Comparison of ENCODE assay signal across 14 cellular contexts in genomic region chr2:188892632-188893031, GRCh38.
"Had no signal": no experiment of that assay in that cellular context is flagged by ENCODE, and none has a peak within 500 bp of the region (broad histone marks: within the 10 kb centered on the region; RNA-seq: fewer than 3 reads in every experiment).

No MANE protein-coding gene starts in this region.

- FAIRE-seq: urothelium cell line had no signal

- H3K36me3 ChIP-seq: brain microvascular endothelial cell had no signal

- DNase-seq: amygdala; brain microvascular endothelial cell; dorsolateral prefrontal cortex; mucosa of descending colon; stimulated activated CD4-positive, alpha-beta T cell treated with anti-CD3 and anti-CD28 coated beads, Interleukin-15, amount 100 ng/mL, for 24 hours; stimulated activated CD4-positive, alpha-beta T cell treated with anti-CD3 and anti-CD28 coated beads, Interleukin-4, amount 100 ng/mL, for 24 hours; testis had no signal

- H3K9me3 ChIP-seq: mucosa of descending colon, testis had no signal

- ATAC-seq: esophagus mucosa; mucosa of descending colon; natural killer cell treated with Interleukin-12 subunit alpha and Interleukin-12 subunit beta and Interleukin-15 and Interleukin-18, amount 100 ng/mL, for 72 hours had no signal

- H3K9me3 Mint-ChIP-seq: stimulated activated naive CD8-positive, alpha-beta T cell treated with anti-CD3 and anti-CD28 coated beads, Interleukin-15, Interleukin-2, amounts not matched to agents 100 ng/mL and 50 ng/mL, for 24 hours had no signal

- H3K4me3 ChIP-seq: dorsolateral prefrontal cortex, mucosa of descending colon, SK-N-MC, testis had no signal

- H3K27ac Mint-ChIP-seq: activated naive CD4-positive, alpha-beta T cell treated with anti-CD3 and anti-CD28 coated beads, Interleukin-2, amount 50 U/mL, for 24 hours; activated T-helper 2 cell treated with anti-CD3 and anti-CD28 coated beads, Interferon-gamma antibody, Interleukin-2, Interleukin-4, amounts not matched to agents 10 μg/mL and 5 μg/mL and 100 μg/mL, durations not matched to agents 14 hours and 24 hours and 36 hours; natural killer cell treated with Interleukin-12 subunit alpha and Interleukin-12 subunit beta and Interleukin-15 and Interleukin-18, amount 100 ng/mL, for 72 hours; stimulated activated naive CD8-positive, alpha-beta T cell treated with anti-CD3 and anti-CD28 coated beads, Interleukin-15, Interleukin-2, amounts not matched to agents 100 ng/mL and 50 ng/mL, for 24 hours had no signal

- H3K27ac ChIP-seq: brain microvascular endothelial cell, dorsolateral prefrontal cortex, SK-N-MC, testis had no signal

- H3K27me3 ChIP-seq: brain microvascular endothelial cell, dorsolateral prefrontal cortex, testis had no signal

- H3K4me3 Mint-ChIP-seq: activated naive CD4-positive, alpha-beta T cell treated with anti-CD3 and anti-CD28 coated beads, Interleukin-2, amount 50 U/mL, for 24 hours; natural killer cell treated with Interleukin-12 subunit alpha and Interleukin-12 subunit beta and Interleukin-15 and Interleukin-18, amount 100 ng/mL, for 72 hours; stimulated activated naive CD8-positive, alpha-beta T cell treated with anti-CD3 and anti-CD28 coated beads, Interleukin-15, Interleukin-2, amounts not matched to agents 100 ng/mL and 50 ng/mL, for 24 hours had no signal

- H3K36me3 Mint-ChIP-seq: activated naive CD4-positive, alpha-beta T cell treated with anti-CD3 and anti-CD28 coated beads, Interleukin-2, amount 50 U/mL, for 24 hours; natural killer cell treated with Interleukin-12 subunit alpha and Interleukin-12 subunit beta and Interleukin-15 and Interleukin-18, amount 100 ng/mL, for 72 hours had no signal

- H3K4me1 ChIP-seq: testis had no signal

- H3K27me3 Mint-ChIP-seq: natural killer cell treated with Interleukin-12 subunit alpha and Interleukin-12 subunit beta and Interleukin-15 and Interleukin-18, amount 100 ng/mL, for 72 hours; stimulated activated naive CD8-positive, alpha-beta T cell treated with anti-CD3 and anti-CD28 coated beads, Interleukin-15, Interleukin-2, amounts not matched to agents 100 ng/mL and 50 ng/mL, for 24 hours had no signal

- H3K4me1 Mint-ChIP-seq: activated naive CD4-positive, alpha-beta T cell treated with anti-CD3 and anti-CD28 coated beads, Interleukin-2, amount 50 U/mL, for 24 hours had no signal
